ENCODE assay signal across 40 cellular contexts in the genomic region with DNA sequence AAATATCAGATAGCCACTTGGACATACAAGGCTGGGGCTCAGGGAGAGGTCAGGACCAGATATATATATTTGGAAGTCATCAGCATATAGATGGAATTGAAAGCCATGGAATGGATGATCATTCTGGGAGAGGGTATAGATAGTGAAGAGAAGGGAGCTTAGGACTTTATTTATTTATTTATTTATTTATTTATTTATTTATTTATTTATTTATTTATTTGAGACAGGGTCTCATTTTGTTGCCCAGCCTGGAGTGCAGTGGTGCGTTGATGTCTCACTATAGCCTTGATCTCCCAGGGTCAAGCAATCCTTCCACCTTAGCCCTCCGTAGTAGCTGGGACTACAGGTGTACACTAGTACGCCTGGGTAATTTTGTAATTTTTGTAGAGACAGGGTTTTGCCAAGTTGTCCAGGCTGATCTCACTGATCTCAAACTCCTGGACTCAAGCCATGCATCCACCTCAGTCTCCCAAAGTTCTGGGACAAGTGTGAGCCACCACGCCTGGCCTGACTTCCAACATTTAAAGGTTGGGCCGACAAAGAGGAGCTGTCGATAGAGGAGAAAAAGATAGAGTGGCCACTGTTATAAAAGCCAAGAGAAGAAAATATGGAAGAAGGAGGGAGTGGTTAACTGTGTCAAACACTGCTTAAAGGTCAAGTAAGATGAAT. TPM values are rescaled to one million over a fixed set of nuclear protein-coding genes. Genes with fewer than 3 reads are reported as not detected.
"Had no signal": no experiment of that assay in that cellular context is flagged by ENCODE, and none has a peak within 500 bp of the region (broad histone marks: within the 10 kb centered on the region; RNA-seq: fewer than 3 reads in every experiment).

No MANE protein-coding gene starts in this region.

- H3K4me1 ChIP-seq: esophagus squamous epithelium, gastroesophageal sphincter had no signal

- H3K4me3 ChIP-seq: esophagus squamous epithelium, gastroesophageal sphincter, heart right ventricle had no signal

- ATAC-seq: activated CD4-positive, alpha-beta T cell treated with anti-CD3 and anti-CD28 coated beads for 36 hours; activated CD4-positive, CD25-positive, alpha-beta regulatory T cell treated with anti-CD3 and anti-CD28 coated beads, Interleukin-2, amount 50 U/mL, for 24 hours; activated CD8-positive, alpha-beta memory T cell treated with anti-CD3 and anti-CD28 coated beads, Interleukin-2, amount 10 ng/mL, durations not matched to agents 7 days and 5 days; activated CD8-positive, alpha-beta T cell treated with anti-CD3 and anti-CD28 coated beads, Interleukin-2, amount 10 ng/mL, durations not matched to agents 7 days and 5 days; activated naive CD4-positive, alpha-beta T cell treated with anti-CD3 and anti-CD28 coated beads, Interleukin-2, amount 50 U/mL, for 72 hours; activated T-cell treated with anti-CD3 and anti-CD28 coated beads, Interleukin-2, amount 50 U/mL, for 72 hours; effector memory CD8-positive, alpha-beta T cell; gastroesophageal sphincter; heart right ventricle; T-helper 17 cell had no signal

- H3K27me3 ChIP-seq: brain microvascular endothelial cell, gastroesophageal sphincter, heart right ventricle had no signal

- FAIRE-seq: astrocyte, bronchial epithelial cell, colon had no signal

- DNase-seq: activated B cell treated with CpG ODN at 0.5 μM for 24 hours; activated CD4-positive, alpha-beta memory T cell treated with anti-CD3 and anti-CD28 coated beads for 36 hours; activated CD4-positive, alpha-beta T cell treated with anti-CD3 and anti-CD28 coated beads for 36 hours; activated CD4-positive, alpha-beta T cell treated with anti-CD3 and anti-CD28 coated beads, Interleukin-2, amount 10 ng/mL, durations not matched to agents 24 days and 14 days; activated CD8-positive, alpha-beta memory T cell treated with anti-CD3 and anti-CD28 coated beads, Interleukin-2, amount 10 ng/mL, durations not matched to agents 7 days and 5 days; activated CD8-positive, alpha-beta memory T cell treated with anti-CD3 and anti-CD28 coated beads, Interleukin-2, amount 50 U/mL, for 4 hours; activated CD8-positive, alpha-beta T cell treated with anti-CD3 and anti-CD28 coated beads, Interleukin-2, amount 10 ng/mL, durations not matched to agents 7 days and 5 days; activated gamma-delta T cell; activated naive CD4-positive, alpha-beta T cell; activated naive CD4-positive, alpha-beta T cell treated with anti-CD3 and anti-CD28 coated beads, Interleukin-2, amount 10 ng/mL, durations not matched to agents 7 days and 5 days; activated naive CD8-positive, alpha-beta T cell treated with anti-CD3 and anti-CD28 coated beads, Interleukin-2, amount 10 ng/mL, durations not matched to agents 7 days and 5 days; activated T-cell treated with anti-CD3 and anti-CD28 coated beads, Interleukin-2, amount 50 U/mL, for 24 hours; activated T-cell treated with anti-CD3 and anti-CD28 coated beads, Interleukin-2, amount 50 U/mL, for 72 hours; amniotic stem cell; anterior cingulate cortex; brain microvascular endothelial cell; cortex of kidney; dermis blood vessel endothelial cell; effector CD4-positive, alpha-beta T cell; effector memory CD8-positive, alpha-beta T cell; esophagus squamous epithelium; foreskin melanocyte; heart right ventricle; T-helper 1 cell; T-helper 17 cell; T1000; WERI-Rb-1 had no signal

- H3K36me3 ChIP-seq: brain microvascular endothelial cell, esophagus squamous epithelium, gastroesophageal sphincter, heart right ventricle, WERI-Rb-1 had no signal

- H3K27ac ChIP-seq: brain microvascular endothelial cell, epithelial cell of prostate, esophagus squamous epithelium, gastroesophageal sphincter, heart right ventricle, WERI-Rb-1 had no signal

RNA-seq across cellular contexts. Expression of a gene that starts 8.7 kb away (rescaled TPM):
- total RNA-seq: activated CD8-positive, alpha-beta T cell treated with anti-CD3 and anti-CD28 coated beads, Interleukin-2, amount 10 ng/mL, durations not matched to agents 7 days and 5 days; activated naive CD8-positive, alpha-beta T cell treated with anti-CD3 and anti-CD28 coated beads, Interleukin-2, amount 10 ng/mL, durations not matched to agents 7 days and 5 days; cerebellum; dermis blood vessel endothelial cell; esophagus squamous epithelium; gastroesophageal sphincter; glomerular endothelial cell; T-helper 17 cell had no signal

RNA-seq across cellular contexts. Expression of a gene that starts 11.8 kb away (rescaled TPM):
- total RNA-seq: activated B cell treated with CpG ODN at 0.5 μM for 24 hours; activated CD4-positive, alpha-beta memory T cell treated with anti-CD3 and anti-CD28 coated beads for 36 hours; activated CD4-positive, alpha-beta T cell treated with anti-CD3 and anti-CD28 coated beads for 36 hours; activated CD4-positive, alpha-beta T cell treated with anti-CD3 and anti-CD28 coated beads, Interleukin-2, amount 10 ng/mL, durations not matched to agents 24 days and 14 days; activated CD8-positive, alpha-beta memory T cell treated with anti-CD3 and anti-CD28 coated beads for 36 hours; activated CD8-positive, alpha-beta memory T cell treated with anti-CD3 and anti-CD28 coated beads, Interleukin-2, amount 10 ng/mL, durations not matched to agents 7 days and 5 days; activated CD8-positive, alpha-beta T cell treated with anti-CD3 and anti-CD28 coated beads, Interleukin-2, amount 10 ng/mL, durations not matched to agents 7 days and 5 days; activated naive CD4-positive, alpha-beta T cell treated with anti-CD3 and anti-CD28 coated beads, Interleukin-2, amount 50 U/mL, for 72 hours; activated T-cell treated with anti-CD3 and anti-CD28 coated beads, Interleukin-2, amount 50 U/mL, for 72 hours; astrocyte; bronchial epithelial cell; cardiac septum; cerebellum; dermis blood vessel endothelial cell; esophagus squamous epithelium; fibroblast of lung; fibroblast of villous mesenchyme; gastroesophageal sphincter; glomerular endothelial cell; T-helper 17 cell had no signal

RNA-seq across cellular contexts. Expression of a gene that starts 33.2 kb away (rescaled TPM):
- total RNA-seq: bronchial epithelial cell, dermis blood vessel endothelial cell had no signal
